ENCODE assay signal across 18 cellular contexts in genomic region chr15:82313446-82313845, GRCh38. TPM values are rescaled to one million over a fixed set of nuclear protein-coding genes. Genes with fewer than 3 reads are reported as not detected.
DNase-seq lines count a peak whose midpoint lies in the region; ATAC-seq and TF ChIP-seq lines count a peak whose summit lies in the region.
"Had no signal": no experiment of that assay in that cellular context is flagged by ENCODE, and none has a peak within 500 bp of the region (broad histone marks: within the 10 kb centered on the region; RNA-seq: fewer than 3 reads in every experiment).

No MANE protein-coding gene starts in this region.

- no peaks in the 10 kb centered on the region for H3K27me3 ChIP-seq in right atrium auricular region
- H3K27me3 ChIP-seq in heart right ventricle: no peaks in the 10 kb centered on the region
- H3K27me3 ChIP-seq in sigmoid colon: no peaks in the 10 kb centered on the region
- H3K27me3 ChIP-seq: SJSA1 had no signal

- H3K4me1 ChIP-seq in right atrium auricular region (no peaks in the 10 kb centered on the region), heart right ventricle (peaks cover 0 to 10% (median 0%) of the 10 kb centered on the region in 9 donors), sigmoid colon (no peaks in the 10 kb centered on the region)
- H3K4me1 ChIP-seq: SJSA1 had no signal

- 100% methylated on average over 2 of the region's 2 CpGs for WGBS in heart right ventricle, 2 donors
- WGBS in sigmoid colon, 2 donors: 94 to 95% methylated on average over 2 of the region's 2 CpGs

- no peak for TF ChIP-seq POLR2A in sigmoid colon (IDR thresholded peaks at IDR 0.05)

- TF ChIP-seq CTCF in right atrium auricular region (IDR thresholded peaks at IDR 0.05): no peak
- TF ChIP-seq CTCF in heart right ventricle (IDR thresholded peaks at IDR 0.05): no peak
- TF ChIP-seq CTCF in coronary artery (IDR thresholded peaks at IDR 0.05): no peak
- no peak for TF ChIP-seq CTCF in sigmoid colon (IDR thresholded peaks at IDR 0.05)

- no peak for TF ChIP-seq EP300 in sigmoid colon (IDR thresholded peaks at IDR 0.05)

- H3K27ac ChIP-seq in right atrium auricular region (no peak overlapping the region), heart right ventricle (no peak overlapping the region), coronary artery (no peak overlapping the region), sigmoid colon (no peak overlapping the region)
- H3K27ac ChIP-seq: HL-60, KMS-11, PC-9, SJSA1 had no signal

- DNase-seq in right atrium auricular region (ENCODE audit: low spot score): peak; percentile 51
- no peak for DNase-seq in heart right ventricle
- peak; percentile 54 for DNase-seq in coronary artery (ENCODE audit: low spot score)
- peak; percentile 34 for DNase-seq in sigmoid colon
- no peak for DNase-seq in posterior cingulate gyrus
- DNase-seq: C1 segment of cervical spinal cord; CD4-positive, alpha-beta memory T cell; COR-L47; MM.1S; NCI-H2029; NCI-H526 treated with DMSO at 0.1 percent for 48 hours; PC-9 had no signal

- ATAC-seq in heart right ventricle: no peak
- no peak for ATAC-seq in GM21529 (IDR thresholded peaks at IDR 0.05; ENCODE audit: unreplicated experiment)
- ATAC-seq in HG03354 (IDR thresholded peaks at IDR 0.05; ENCODE audit: poor library complexity, severe bottlenecking, unreplicated experiment): no peak
- ATAC-seq: GM23338 had no signal

- intact Hi-C loops in heart right ventricle (cut with DNase I) (no loop called here), sigmoid colon (cut with DNase I) (no loop called here), posterior cingulate gyrus (cut with DNase I) (no loop called here)

- H3K4me3 ChIP-seq in right atrium auricular region (no peak overlapping the region), heart right ventricle (no peak overlapping the region), coronary artery (no peak overlapping the region), sigmoid colon (no peak overlapping the region)
- H3K4me3 ChIP-seq: GM23338, PC-9, SJSA1 had no signal

- H3K9me3 ChIP-seq in right atrium auricular region (no peaks in the 10 kb centered on the region), heart right ventricle (peaks cover 0 to 12% (median 0%) of the 10 kb centered on the region in 11 donors), sigmoid colon (peaks cover 0 to 3% (median 0%) of the 10 kb centered on the region in 4 donors)
- H3K9me3 ChIP-seq: SJSA1 had no signal

- no peaks in the 10 kb centered on the region for H3K36me3 ChIP-seq in right atrium auricular region
- no peaks in the 10 kb centered on the region for H3K36me3 ChIP-seq in heart right ventricle
- no peaks in the 10 kb centered on the region for H3K36me3 ChIP-seq in sigmoid colon
- H3K36me3 ChIP-seq: SJSA1 had no signal

RNA-seq across cellular contexts. Expression of gene GOLGA6L10, which starts 35.8 kb away (rescaled TPM):
- total RNA-seq in right atrium auricular region (under 1 TPM; 0.33 to 0.35 TPM), heart right ventricle (1 to 10 TPM in 2 of 10 donors, under 1 TPM in 8; 0.34 to 2.6 (median 0.62) TPM), sigmoid colon (1 to 10 TPM; 1.8 to 3.0 (median 1.8) TPM)
- polyA plus RNA-seq in heart right ventricle (1 to 10 TPM in 1 of 2 donors, under 1 TPM in 1; 0.58 to 5.3 TPM), sigmoid colon (1 to 10 TPM in 2 of 3 donors, under 1 TPM in 1; 0.60 to 3.0 (median 1.4) TPM)

RNA-seq across cellular contexts. Expression of gene SAXO2, which starts 50.8 kb away (rescaled TPM):
- total RNA-seq in right atrium auricular region (not detected), heart right ventricle (1 to 10 TPM; 1.6 to 4.5 (median 2.9) TPM), sigmoid colon (1 to 10 TPM in 2 of 4 donors, under 1 TPM in 1, not detected in 1; 0.55 to 2.1 (median 1.8) TPM)
- polyA plus RNA-seq in heart right ventricle (under 1 TPM; 0.25 to 0.80 TPM), sigmoid colon (1 to 10 TPM in 1 of 3 donors, under 1 TPM in 2; 0.23 to 4.8 (median 0.57) TPM)

RNA-seq across cellular contexts. Expression of gene EFL1, which starts 50.9 kb away (rescaled TPM):
- total RNA-seq in right atrium auricular region (10 to 100 TPM; 11.0 to 14.2 TPM), heart right ventricle (10 to 100 TPM; 10.8 to 19.3 (median 14.2) TPM), sigmoid colon (10 to 100 TPM; 11.5 to 15.3 (median 12.8) TPM)
- polyA plus RNA-seq in heart right ventricle (1 to 10 TPM; 3.7 to 9.9 TPM), sigmoid colon (10 to 100 TPM; 10.8 to 15.7 (median 14.0) TPM)

Comparison
In these comparisons a context has a peak if more than half of its experiments do, and no peak if none do; other contexts are left out.
1. DNase-seq: peak in right atrium auricular region (single experiment), coronary artery (single experiment) and sigmoid colon (single experiment); none in heart right ventricle (0 of 2) and posterior cingulate gyrus (0 of 10).